ENCODE assay signal across 8 cellular contexts in the genomic region with DNA sequence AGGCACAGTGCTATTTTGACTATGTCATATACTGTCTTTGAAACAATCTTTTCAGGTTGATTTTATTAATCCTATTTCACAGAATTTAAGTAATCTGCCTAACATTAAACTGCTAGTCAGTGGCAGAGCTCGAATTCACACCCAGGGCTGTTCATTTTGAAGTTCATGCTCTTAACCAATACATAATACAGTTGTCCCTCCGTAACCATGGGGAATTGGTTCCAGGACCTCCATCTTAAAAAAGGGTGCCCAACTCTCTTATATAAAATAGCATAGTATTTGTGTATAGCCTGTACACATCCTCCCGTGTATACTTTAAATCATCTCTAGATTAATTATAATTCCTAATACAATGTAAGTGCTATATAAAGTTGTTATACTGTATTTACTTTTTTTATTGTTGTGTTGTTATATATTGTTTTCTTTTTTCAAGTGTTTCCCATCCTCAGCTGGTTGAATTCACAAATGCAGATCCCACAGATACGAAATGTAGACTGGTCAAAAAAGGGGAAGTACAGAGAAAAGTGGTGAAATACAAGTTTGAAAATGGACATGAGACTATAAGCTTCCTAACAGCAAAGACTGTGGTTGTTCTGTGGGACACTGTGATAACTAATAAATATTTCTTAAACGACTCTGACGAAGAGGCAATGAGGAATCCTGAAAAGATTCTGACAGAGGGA. TPM values are rescaled to one million over a fixed set of nuclear protein-coding genes. Genes with fewer than 3 reads are reported as not detected.
DNase-seq lines count a peak whose midpoint lies in the region; ATAC-seq and TF ChIP-seq lines count a peak whose summit lies in the region.

No MANE protein-coding gene starts in this region.

- peak; percentile 32 for DNase-seq in NCI-H748 (lab: John Stamatoyannopoulos, UW; ENCODE audit: unreplicated experiment)
- DNase-seq in NCI-H748 treated with DMSO at 0.1 percent for 48 hours (lab: John Stamatoyannopoulos, UW), result no peak
- no peak for DNase-seq in Peyer's patch
- no peak for DNase-seq in psoas muscle
- no peak for DNase-seq in cerebellar cortex (ENCODE audit: low spot score)
- no peak for DNase-seq in RPMI8226
- DNase-seq in ovary, result no peak

- TF ChIP-seq POLR2A in Peyer's patch (IDR thresholded peaks at IDR 0.05) (no peak), ovary (IDR thresholded peaks at IDR 0.05) (no peak)

- H3K36me3 ChIP-seq in Peyer's patch (no peaks in the 10 kb centered on the region), psoas muscle (ENCODE audit: insufficient read depth in 1 of 2, low read depth in 1 of 2) (no peaks in the 10 kb centered on the region), ovary (no peaks in the 10 kb centered on the region)

- 69 to 91% (median 72%) methylated on average over 6 of the region's 6 CpGs for WGBS in psoas muscle, 3 donors
- 81 to 83% (median 81%) methylated on average over 6 of the region's 6 CpGs for WGBS in ovary, 3 donors

- ATAC-seq in HG02798 (IDR thresholded peaks at IDR 0.05; ENCODE audit: poor library complexity, unreplicated experiment), result peak; percentile 73
- ATAC-seq in psoas muscle, result peak; percentile 23 to 58 (median 47)

- no peak overlapping the region for H3K4me3 ChIP-seq in Peyer's patch
- peak overlapping the region; percentile 47 for H3K4me3 ChIP-seq in psoas muscle
- H3K4me3 ChIP-seq in ovary, result no peak overlapping the region

- H3K9me3 ChIP-seq in Peyer's patch, result no peaks in the 10 kb centered on the region
- H3K9me3 ChIP-seq in psoas muscle, result no peaks in the 10 kb centered on the region
- H3K9me3 ChIP-seq in ovary, result no peaks in the 10 kb centered on the region

- H3K4me1 ChIP-seq in Peyer's patch (no peaks in the 10 kb centered on the region), psoas muscle (peaks cover 41% of the 10 kb centered on the region), ovary (ENCODE audit: insufficient read depth) (no peaks in the 10 kb centered on the region)

- H3K27ac ChIP-seq in Peyer's patch (peak overlapping the region in 3 of 4 donors; percentile 5 to 16 (median 12)), psoas muscle (peak overlapping the region; percentile 66), ovary (no peak overlapping the region)

- TF ChIP-seq EP300 in ovary (IDR thresholded peaks at IDR 0.05), result no peak

- intact Hi-C loops in psoas muscle (cut with DNase I), result no loop called here
- intact Hi-C loops in ovary (cut with DNase I), result no loop called here

- H3K27me3 ChIP-seq in Peyer's patch (no peaks in the 10 kb centered on the region), psoas muscle (ENCODE audit: insufficient read depth in 3 of 3, low read length in 2 of 3) (no peaks in the 10 kb centered on the region), ovary (no peaks in the 10 kb centered on the region)

- TF ChIP-seq CTCF in Peyer's patch (IDR thresholded peaks at IDR 0.05), result no peak
- TF ChIP-seq CTCF in psoas muscle (IDR thresholded peaks at IDR 0.05), result no peak
- TF ChIP-seq CTCF in ovary (IDR thresholded peaks at IDR 0.05), result no peak

RNA-seq across cellular contexts. Expression of a gene that starts 18.3 kb away (rescaled TPM):
- total RNA-seq in Peyer's patch, result 10 to 100 TPM in 2 of 4 donors, 1 to 10 TPM in 2; 3.9 to 31.4 (median 9.5) TPM
- 1 to 10 TPM; 2.8 to 5.7 (median 5.3) TPM for total RNA-seq in psoas muscle
- polyA plus RNA-seq in psoas muscle, result 1 to 10 TPM in 1 of 3 donors, under 1 TPM in 2; 0.38 to 1.3 (median 0.84) TPM
- total RNA-seq in ovary, result 10 to 100 TPM in 6 of 7 donors, 1 to 10 TPM in 1; 8.8 to 22.7 (median 15.9) TPM
- polyA plus RNA-seq in ovary, result 1 to 10 TPM; 2.6 to 3.4 TPM

Comparison
In these comparisons a context has a peak if more than half of its experiments do, and no peak if none do; other contexts are left out.
1. H3K27ac ChIP-seq: peak in Peyer's patch (3 of 4) and psoas muscle (single experiment); none in ovary (0 of 2).